In genomic region chr5:173242675-173243085, GRCh38 we compare ENCODE assay signal across 34 cellular contexts. TPM values are rescaled to one million over a fixed set of nuclear protein-coding genes. Genes with fewer than 3 reads are reported as not detected.
DNase-seq lines count a peak whose midpoint lies in the region; ATAC-seq and TF ChIP-seq lines count a peak whose summit lies in the region.
"Had no signal": no experiment of that assay in that cellular context is flagged by ENCODE, and none has a peak within 500 bp of the region (broad histone marks: within the 10 kb centered on the region; RNA-seq: fewer than 3 reads in every experiment).

No MANE protein-coding gene starts in this region.

- H3K27me3 Mint-ChIP-seq in nephron progenitor cell (ENCODE audit: low read depth, poor library complexity) = peaks cover 100% of the 10 kb centered on the region
- peaks cover 87% of the 10 kb centered on the region for H3K27me3 Mint-ChIP-seq in activated T-helper 2 cell treated with anti-CD3 and anti-CD28 coated beads, Interferon-gamma antibody, Interleukin-2, Interleukin-4, amounts not matched to agents 10 μg/mL and 5 μg/mL and 100 μg/mL, durations not matched to agents 14 hours and 24 hours and 36 hours (ENCODE audit: low read depth)
- H3K27me3 Mint-ChIP-seq in activated CD8-positive, alpha-beta T cell treated with anti-CD3 and anti-CD28 coated beads for 36 hours = peaks cover 86% of the 10 kb centered on the region

- H4K20me1 ChIP-seq in SK-N-SH (ENCODE audit: insufficient read depth) = no peaks in the 10 kb centered on the region; the same call in 1 of the 2 replicates

- H3K4me3 ChIP-seq in SK-N-SH (ENCODE audit: low read depth in 2 of 2, low read length in 1 of 2) = no peak overlapping the region
- H3K4me3 ChIP-seq: BLaER1, ovary, upper lobe of left lung had no signal

- H3K4me1 ChIP-seq in SK-N-SH (ENCODE audit: control insufficient read depth in 1 of 2, insufficient read depth in 2 of 2, low read depth in 1 of 2, low read length in 1 of 2) = peaks cover 0 to 2% of the 10 kb centered on the region in 2 experiments; a peak in 1 of 4 replicates
- H3K4me1 ChIP-seq: foreskin keratinocyte had no signal

- no peak for TF ChIP-seq RAD21 in SK-N-SH (IDR thresholded peaks at IDR 0.05; ENCODE audit: low read length)

- DNase-seq in ELF-1 (ENCODE audit: low read depth, low spot score) (peak; percentile 62), SK-N-SH (peak; percentile 68), left cardiac atrium (no peak), nephron progenitor cell (peak; percentile 49)
- no peak for DNase-seq in activated T-helper 2 cell treated with anti-CD3 and anti-CD28 coated beads, Interferon-gamma antibody, Interleukin-2, Interleukin-4, amounts not matched to agents 10 μg/mL and 5 μg/mL and 100 μg/mL, durations not matched to agents 14 hours and 24 hours and 36 hours (ENCODE audit: low spot score)
- DNase-seq in activated CD8-positive, alpha-beta T cell treated with anti-CD3 and anti-CD28 coated beads for 36 hours = no peak
- DNase-seq: ACHN; activated CD4-positive, alpha-beta T cell treated with anti-CD3 and anti-CD28 coated beads, Interleukin-2, amount 50 U/mL, for 4 hours; activated naive CD4-positive, alpha-beta T cell treated with anti-CD3 and anti-CD28 coated beads, Interleukin-2, amount 10 ng/mL, durations not matched to agents 7 days and 5 days; amniotic stem cell; COR-L47; DMS79 treated with DMSO at 0.1 percent for 48 hours; effector memory CD4-positive, alpha-beta T cell; foreskin keratinocyte; GOT3; KBM-7; left colon; naive B cell; NCI-H1105 treated with DMSO at 0.1 percent for 48 hours; NCI-H1930; NCI-H2227 treated with DMSO at 0.1 percent for 48 hours; NCI-H69; ovary; SIG-M5; stimulated activated CD4-positive, alpha-beta T cell treated with anti-CD3 and anti-CD28 coated beads, Interleukin-2, amount 100 ng/mL, for 48 hours; substantia nigra had no signal

- CTCF ChIA-PET in SK-N-SH (lab: Yijun Ruan, JAX) = interaction anchor here (1.2 to 2.5 kb wide), 2 partner anchors 10 to 26 kb away, joined by 3 to 7 read pairs; no protein-coding TSS in a partner anchor
- CTCF ChIA-PET in activated CD8-positive, alpha-beta T cell treated with anti-CD3 and anti-CD28 coated beads for 36 hours (lab: Charles Lee) = no interaction called here

- no peak overlapping the region for H3K9ac ChIP-seq in SK-N-SH
- H3K9ac ChIP-seq: BLaER1 had no signal

- no peaks in the 10 kb centered on the region for H3K79me2 ChIP-seq in SK-N-SH (ENCODE audit: insufficient read depth)

- intact Hi-C loops in left cardiac atrium (cut with DNase I) = loop anchor here in 1 of 2 donors (5.0 to 10.0 kb wide), 2 partner anchors 35 to 82 kb away; partner anchors contain the start of gene STC2
- intact Hi-C loops in activated T-helper 2 cell treated with anti-CD3 and anti-CD28 coated beads, Interferon-gamma antibody, Interleukin-2, Interleukin-4, amounts not matched to agents 10 μg/mL and 5 μg/mL and 100 μg/mL, durations not matched to agents 14 hours and 24 hours and 36 hours (cut with micrococcal nuclease) = loop anchor here (5.0 kb wide), 1 partner anchor 1490 kb away; no protein-coding TSS in a partner anchor
- intact Hi-C loops in activated CD8-positive, alpha-beta T cell treated with anti-CD3 and anti-CD28 coated beads for 36 hours (cut with micrococcal nuclease) = loop anchor here (5.0 kb wide), 1 partner anchor 80 kb away; no protein-coding TSS in a partner anchor

- ATAC-seq in left cardiac atrium (peak; percentile 46 to 50), GM18907 (IDR thresholded peaks at IDR 0.05; ENCODE audit: unreplicated experiment) (no peak), GM21619 (IDR thresholded peaks at IDR 0.05; ENCODE audit: unreplicated experiment) (no peak)
- no peak for ATAC-seq in activated CD8-positive, alpha-beta T cell treated with anti-CD3 and anti-CD28 coated beads for 36 hours
- ATAC-seq: esophagus mucosa, foreskin keratinocyte, left colon, Panc1 had no signal

- no peak overlapping the region for H3K27ac Mint-ChIP-seq in nephron progenitor cell
- no peak overlapping the region for H3K27ac Mint-ChIP-seq in activated T-helper 2 cell treated with anti-CD3 and anti-CD28 coated beads, Interferon-gamma antibody, Interleukin-2, Interleukin-4, amounts not matched to agents 10 μg/mL and 5 μg/mL and 100 μg/mL, durations not matched to agents 14 hours and 24 hours and 36 hours
- H3K27ac Mint-ChIP-seq in activated CD8-positive, alpha-beta T cell treated with anti-CD3 and anti-CD28 coated beads for 36 hours = no peak overlapping the region
- H3K27ac Mint-ChIP-seq: activated naive CD4-positive, alpha-beta T cell treated with anti-CD3 and anti-CD28 coated beads, Interleukin-2, amount 10 ng/mL, durations not matched to agents 7 days and 5 days; activated T-helper 1 cell treated with anti-CD3 and anti-CD28 coated beads, Interleukin-12 subunit alpha, Interleukin-12 subunit beta, Interleukin-2, Interleukin-4 antibody, amounts not matched to agents 30 ng/mL and 10 ng/mL and 1 ng/mL, durations not matched to agents 14 hours and 24 hours and 36 hours; mesothelial cell of epicardium had no signal

- POLR2A ChIA-PET in SK-N-SH (lab: Yijun Ruan, JAX) = no interaction called here
- POLR2A ChIA-PET in activated CD8-positive, alpha-beta T cell treated with anti-CD3 and anti-CD28 coated beads for 36 hours (lab: Charles Lee) = interaction anchor here (1.1 kb wide), 1 partner anchor 14 kb away, joined by 3 read pairs; no protein-coding TSS in a partner anchor

- no peak for TF ChIP-seq EP300 in SK-N-SH (IDR thresholded peaks at IDR 0.05; ENCODE audit: borderline replicate concordance in 1 of 2, low read depth in 1 of 2, low read length in 1 of 2)

- H3K36me3 ChIP-seq in SK-N-SH (replicated peaks in 1 of 2; ENCODE audit: control insufficient read depth in 1 of 2, insufficient read depth in 2 of 2, low read length in 1 of 2) = no peaks in the 10 kb centered on the region
- H3K36me3 ChIP-seq: BLaER1, ovary, upper lobe of left lung had no signal

- no peaks in the 10 kb centered on the region for H3K9me2 ChIP-seq in SK-N-SH

- H3K36me3 Mint-ChIP-seq in nephron progenitor cell (ENCODE audit: low read depth) = no peaks in the 10 kb centered on the region
- H3K36me3 Mint-ChIP-seq in activated T-helper 2 cell treated with anti-CD3 and anti-CD28 coated beads, Interferon-gamma antibody, Interleukin-2, Interleukin-4, amounts not matched to agents 10 μg/mL and 5 μg/mL and 100 μg/mL, durations not matched to agents 14 hours and 24 hours and 36 hours (ENCODE audit: low read depth) = no peaks in the 10 kb centered on the region
- no peaks in the 10 kb centered on the region for H3K36me3 Mint-ChIP-seq in activated CD8-positive, alpha-beta T cell treated with anti-CD3 and anti-CD28 coated beads for 36 hours (ENCODE audit: low read depth)
- H3K36me3 Mint-ChIP-seq: mesothelial cell of epicardium had no signal

- H3K4me2 ChIP-seq in SK-N-SH = no peak overlapping the region
- H3K4me2 ChIP-seq: BLaER1 had no signal

- H3K4me3 Mint-ChIP-seq in nephron progenitor cell = no peak overlapping the region
- no peak overlapping the region for H3K4me3 Mint-ChIP-seq in activated T-helper 2 cell treated with anti-CD3 and anti-CD28 coated beads, Interferon-gamma antibody, Interleukin-2, Interleukin-4, amounts not matched to agents 10 μg/mL and 5 μg/mL and 100 μg/mL, durations not matched to agents 14 hours and 24 hours and 36 hours (ENCODE audit: low read depth)
- H3K4me3 Mint-ChIP-seq in activated CD8-positive, alpha-beta T cell treated with anti-CD3 and anti-CD28 coated beads for 36 hours = no peak overlapping the region
- H3K4me3 Mint-ChIP-seq: activated naive CD4-positive, alpha-beta T cell treated with anti-CD3 and anti-CD28 coated beads, Interleukin-2, amount 10 ng/mL, durations not matched to agents 7 days and 5 days; activated T-helper 1 cell treated with anti-CD3 and anti-CD28 coated beads, Interleukin-12 subunit alpha, Interleukin-12 subunit beta, Interleukin-2, Interleukin-4 antibody, amounts not matched to agents 30 ng/mL and 10 ng/mL and 1 ng/mL, durations not matched to agents 14 hours and 24 hours and 36 hours; mesothelial cell of epicardium had no signal

- H3K27ac ChIP-seq in SK-N-SH (ENCODE audit: low read depth in 2 of 2, low read length in 1 of 2) = no peak overlapping the region
- H3K27ac ChIP-seq: BLaER1, foreskin keratinocyte, ovary, upper lobe of left lung had no signal

- H3K9me3 Mint-ChIP-seq in nephron progenitor cell = no peaks in the 10 kb centered on the region
- no peaks in the 10 kb centered on the region for H3K9me3 Mint-ChIP-seq in activated T-helper 2 cell treated with anti-CD3 and anti-CD28 coated beads, Interferon-gamma antibody, Interleukin-2, Interleukin-4, amounts not matched to agents 10 μg/mL and 5 μg/mL and 100 μg/mL, durations not matched to agents 14 hours and 24 hours and 36 hours
- H3K9me3 Mint-ChIP-seq in activated CD8-positive, alpha-beta T cell treated with anti-CD3 and anti-CD28 coated beads for 36 hours = no peaks in the 10 kb centered on the region
- H3K9me3 Mint-ChIP-seq: activated naive CD4-positive, alpha-beta T cell treated with anti-CD3 and anti-CD28 coated beads, Interleukin-2, amount 10 ng/mL, durations not matched to agents 7 days and 5 days; activated T-helper 1 cell treated with anti-CD3 and anti-CD28 coated beads, Interleukin-12 subunit alpha, Interleukin-12 subunit beta, Interleukin-2, Interleukin-4 antibody, amounts not matched to agents 30 ng/mL and 10 ng/mL and 1 ng/mL, durations not matched to agents 14 hours and 24 hours and 36 hours; mesothelial cell of epicardium had no signal

- WGBS in SK-N-SH (ENCODE audit: low lambda C conversion rate) = 33% methylated on average over 4 of the region's 12 CpGs

- H3K9me3 ChIP-seq in SK-N-SH = no peaks in the 10 kb centered on the region
- H3K9me3 ChIP-seq: upper lobe of left lung had no signal

- H2AFZ ChIP-seq in SK-N-SH (ENCODE audit: low read depth) = no peak overlapping the region

- peaks cover 93% of the 10 kb centered on the region for H3K27me3 ChIP-seq in SK-N-SH (ENCODE audit: insufficient read depth)
- H3K27me3 ChIP-seq: ovary had no signal

- TF ChIP-seq CTCF in SK-N-SH (IDR thresholded peaks at IDR 0.05) = no peak
- no peak for TF ChIP-seq CTCF in nephron progenitor cell (IDR thresholded peaks at IDR 0.05)
- TF ChIP-seq CTCF in activated CD8-positive, alpha-beta T cell treated with anti-CD3 and anti-CD28 coated beads for 36 hours (IDR thresholded peaks at IDR 0.05) = no peak

- peaks cover 3% of the 10 kb centered on the region for H3F3A ChIP-seq in SK-N-SH (replicated peaks; ENCODE audit: insufficient read depth)

- H3K4me1 Mint-ChIP-seq in nephron progenitor cell = peaks cover 31% of the 10 kb centered on the region
- H3K4me1 Mint-ChIP-seq in activated T-helper 2 cell treated with anti-CD3 and anti-CD28 coated beads, Interferon-gamma antibody, Interleukin-2, Interleukin-4, amounts not matched to agents 10 μg/mL and 5 μg/mL and 100 μg/mL, durations not matched to agents 14 hours and 24 hours and 36 hours (ENCODE audit: low read depth) = peaks cover 6% of the 10 kb centered on the region
- H3K4me1 Mint-ChIP-seq in activated CD8-positive, alpha-beta T cell treated with anti-CD3 and anti-CD28 coated beads for 36 hours (ENCODE audit: low read depth) = peaks cover 21% of the 10 kb centered on the region

RNA-seq across cellular contexts. Expression of gene NKX2-5, which starts 7.7 kb away (rescaled TPM):
- polyA plus RNA-seq in SK-N-SH (2012; rRNA removed) = not detected in 2 replicates
- polyA plus RNA-seq in SK-N-SH (2012; cell fraction: cytosol; rRNA removed) = not detected in 2 replicates
- polyA plus RNA-seq in SK-N-SH (2012; cell fraction: nucleus; rRNA removed) = not detected in 2 replicates
- total RNA-seq in left cardiac atrium = 100 to 1,000 TPM; 148 to 157 TPM
- total RNA-seq in activated T-helper 2 cell treated with anti-CD3 and anti-CD28 coated beads, Interferon-gamma antibody, Interleukin-2, Interleukin-4, amounts not matched to agents 10 μg/mL and 5 μg/mL and 100 μg/mL, durations not matched to agents 14 hours and 24 hours and 36 hours = not detected in 2 replicates
- total RNA-seq in activated CD8-positive, alpha-beta T cell treated with anti-CD3 and anti-CD28 coated beads for 36 hours = under 1 TPM in 1 of 2 experiments, not detected in 1; 0.36 TPM
- total RNA-seq: activated T-helper 1 cell treated with anti-CD3 and anti-CD28 coated beads, Interleukin-12 subunit alpha, Interleukin-12 subunit beta, Interleukin-2, Interleukin-4 antibody, amounts not matched to agents 30 ng/mL and 10 ng/mL and 1 ng/mL, durations not matched to agents 14 hours and 24 hours and 36 hours; esophagus mucosa; foreskin keratinocyte; left colon; ovary; upper lobe of left lung had no signal
- polyA plus RNA-seq: foreskin keratinocyte, ovary had no signal

Comparison
In these comparisons a context has a peak if more than half of its experiments do, and no peak if none do; other contexts are left out.
1. DNase-seq: peak in ELF-1 (single experiment), SK-N-SH (single experiment) and nephron progenitor cell (single experiment); none in left cardiac atrium (single experiment), activated T-helper 2 cell treated with anti-CD3 and anti-CD28 coated beads, Interferon-gamma antibody, Interleukin-2, Interleukin-4, amounts not matched to agents 10 μg/mL and 5 μg/mL and 100 μg/mL, durations not matched to agents 14 hours and 24 hours and 36 hours (single experiment) and activated CD8-positive, alpha-beta T cell treated with anti-CD3 and anti-CD28 coated beads for 36 hours (single experiment).
2. ATAC-seq: peak in left cardiac atrium (2 of 2); none in GM18907 (single experiment), activated CD8-positive, alpha-beta T cell treated with anti-CD3 and anti-CD28 coated beads for 36 hours (single experiment) and GM21619 (single experiment).
3. RNA of gene NKX2-5, which starts 7.7 kb away (total RNA-seq): 148 to 157 TPM in left cardiac atrium; 0.36 TPM in activated CD8-positive, alpha-beta T cell treated with anti-CD3 and anti-CD28 coated beads for 36 hours and not detected in activated T-helper 2 cell treated with anti-CD3 and anti-CD28 coated beads, Interferon-gamma antibody, Interleukin-2, Interleukin-4, amounts not matched to agents 10 μg/mL and 5 μg/mL and 100 μg/mL, durations not matched to agents 14 hours and 24 hours and 36 hours; every median in the first group is over 100 times any median in the second.